ENCODE assay signal across 10 cellular contexts in genomic region chr18:13610517-13610916, GRCh38.
DNase-seq lines count a peak whose midpoint lies in the region; ATAC-seq and TF ChIP-seq lines count a peak whose summit lies in the region.
"Had no signal": no experiment of that assay in that cellular context is flagged by ENCODE, and none has a peak within 500 bp of the region (broad histone marks: within the 10 kb centered on the region; RNA-seq: fewer than 3 reads in every experiment).

No MANE protein-coding gene starts in this region.

- no peak overlapping the region for H3K27ac ChIP-seq in mesendoderm (ENCODE audit: low read depth, low read length)
- H3K27ac ChIP-seq in transverse colon, result peak overlapping the region; percentile 27 to 65 (median 44)
- H3K27ac ChIP-seq in effector memory CD4-positive, alpha-beta T cell (ENCODE audit: insufficient read depth, low read length, poor library complexity, severe bottlenecking), result no peak overlapping the region

- H3K36me3 Mint-ChIP-seq in activated naive CD4-positive, alpha-beta T cell treated with anti-CD3 and anti-CD28 coated beads, Interleukin-2, amount 10 ng/mL, durations not matched to agents 7 days and 5 days, result peaks cover 17% of the 10 kb centered on the region
- H3K36me3 Mint-ChIP-seq in activated naive CD4-positive, alpha-beta T cell treated with anti-CD3 and anti-CD28 coated beads, Interleukin-2, amount 50 U/mL, for 72 hours, result peaks cover 0 to 16% of the 10 kb centered on the region in 2 donors
- peaks cover 14% of the 10 kb centered on the region for H3K36me3 Mint-ChIP-seq in activated CD8-positive, alpha-beta T cell treated with anti-CD3 and anti-CD28 coated beads, Interleukin-2, amount 10 ng/mL, durations not matched to agents 7 days and 5 days (ENCODE audit: low read depth)

- no peak overlapping the region for H4K5ac ChIP-seq in mesendoderm (ENCODE audit: low read length)

- no peak overlapping the region for H2BK120ac ChIP-seq in mesendoderm (ENCODE audit: low read depth, low read length)

- intact Hi-C loops in transverse colon (cut with DNase I; ENCODE audit: low total_unique reads), result no loop called here

- no peaks in the 10 kb centered on the region for H3K27me3 Mint-ChIP-seq in activated naive CD4-positive, alpha-beta T cell treated with anti-CD3 and anti-CD28 coated beads, Interleukin-2, amount 10 ng/mL, durations not matched to agents 7 days and 5 days
- H3K27me3 Mint-ChIP-seq in activated CD8-positive, alpha-beta T cell treated with anti-CD3 and anti-CD28 coated beads, Interleukin-2, amount 10 ng/mL, durations not matched to agents 7 days and 5 days (ENCODE audit: low read depth), result no peaks in the 10 kb centered on the region

- H3K4me2 ChIP-seq in mesendoderm (ENCODE audit: low read length), result no peak overlapping the region

- H3K9ac ChIP-seq in mesendoderm (ENCODE audit: low read length), result no peak overlapping the region

- CTCF ChIA-PET in activated naive CD4-positive, alpha-beta T cell treated with anti-CD3 and anti-CD28 coated beads, Interleukin-2, amount 10 ng/mL, durations not matched to agents 7 days and 5 days (lab: Charles Lee), result interaction anchor here (6.9 kb wide), 1 partner anchor 51 kb away, joined by 64 read pairs; no protein-coding TSS in a partner anchor
- CTCF ChIA-PET in activated CD8-positive, alpha-beta T cell treated with anti-CD3 and anti-CD28 coated beads, Interleukin-2, amount 10 ng/mL, durations not matched to agents 7 days and 5 days (lab: Charles Lee), result interaction anchor here (0.9 to 3.5 kb wide), 3 partner anchors 48 to 394 kb away, joined by 3 to 16 read pairs (median 13); no protein-coding TSS in a partner anchor

- peak overlapping the region; percentile 34 for H3K56ac ChIP-seq in mesendoderm (ENCODE audit: low read length)

- no peak overlapping the region for H3K23ac ChIP-seq in mesendoderm (ENCODE audit: low read length)

- H3K79me2 ChIP-seq in mesendoderm (ENCODE audit: control insufficient read depth, insufficient read depth, low read length), result no peaks in the 10 kb centered on the region

- H3K36me3 ChIP-seq in mesendoderm (ENCODE audit: control insufficient read depth, insufficient read depth, low read length), result no peaks in the 10 kb centered on the region
- H3K36me3 ChIP-seq in transverse colon, result no peaks in the 10 kb centered on the region
- H3K36me3 ChIP-seq in effector memory CD4-positive, alpha-beta T cell (ENCODE audit: control insufficient read depth, insufficient read depth, low read length), result no peaks in the 10 kb centered on the region

- H3K4me3 Mint-ChIP-seq in activated naive CD4-positive, alpha-beta T cell treated with anti-CD3 and anti-CD28 coated beads, Interleukin-2, amount 10 ng/mL, durations not matched to agents 7 days and 5 days, result no peak overlapping the region
- H3K4me3 Mint-ChIP-seq in activated CD8-positive, alpha-beta T cell treated with anti-CD3 and anti-CD28 coated beads, Interleukin-2, amount 10 ng/mL, durations not matched to agents 7 days and 5 days, result no peak overlapping the region

- no peaks in the 10 kb centered on the region for H3K27me3 ChIP-seq in mesendoderm (ENCODE audit: insufficient read depth, low read length, poor library complexity)
- no peaks in the 10 kb centered on the region for H3K27me3 ChIP-seq in transverse colon
- no peaks in the 10 kb centered on the region for H3K27me3 ChIP-seq in effector memory CD4-positive, alpha-beta T cell (replicated peaks; ENCODE audit: control insufficient read depth, insufficient read depth, low read length, poor library complexity, severe bottlenecking)

- no peak overlapping the region for H3K4me3 ChIP-seq in mesendoderm (ENCODE audit: low read length)
- peak overlapping the region in 2 of 4 donors; percentile 9 to 39 for H3K4me3 ChIP-seq in transverse colon
- no peak overlapping the region for H3K4me3 ChIP-seq in effector memory CD4-positive, alpha-beta T cell (ENCODE audit: insufficient read depth, low read depth, low read length, poor library complexity, severe bottlenecking)

- no peaks in the 10 kb centered on the region for H3K9me3 ChIP-seq in transverse colon
- no peaks in the 10 kb centered on the region for H3K9me3 ChIP-seq in effector memory CD4-positive, alpha-beta T cell (ENCODE audit: control insufficient read depth, low read length)

- H3K4me1 ChIP-seq in mesendoderm (ENCODE audit: control insufficient read depth, low read depth, low read length) (peaks cover 10% of the 10 kb centered on the region), transverse colon (peaks cover 5 to 30% (median 12%) of the 10 kb centered on the region in 4 donors)
- peaks cover 42% of the 10 kb centered on the region for H3K4me1 ChIP-seq in effector memory CD4-positive, alpha-beta T cell (ENCODE audit: control insufficient read depth, insufficient read depth, low read length, poor library complexity, severe bottlenecking)

- no peak for DNase-seq in activated naive CD4-positive, alpha-beta T cell treated with anti-CD3 and anti-CD28 coated beads, Interleukin-2, amount 10 ng/mL, durations not matched to agents 7 days and 5 days
- DNase-seq in activated naive CD4-positive, alpha-beta T cell treated with anti-CD3 and anti-CD28 coated beads, Interleukin-2, amount 50 U/mL, for 72 hours (ENCODE audit: low spot score in 2 of 2), result no peak
- no peak for DNase-seq in activated CD8-positive, alpha-beta T cell treated with anti-CD3 and anti-CD28 coated beads, Interleukin-2, amount 10 ng/mL, durations not matched to agents 7 days and 5 days
- DNase-seq in mesendoderm, result no peak
- DNase-seq in transverse colon, result no peak
- DNase-seq in NCI-H1694 treated with DMSO at 0.1 percent for 48 hours (lab: John Stamatoyannopoulos, UW), result no peak
- DNase-seq in effector memory CD4-positive, alpha-beta T cell, result no peak
- DNase-seq: activated naive CD4-positive, alpha-beta T cell; NCI-H1436 treated with DMSO at 0.1 percent for 48 hours had no signal

- peak overlapping the region; percentile 90 for H3K27ac Mint-ChIP-seq in activated naive CD4-positive, alpha-beta T cell treated with anti-CD3 and anti-CD28 coated beads, Interleukin-2, amount 10 ng/mL, durations not matched to agents 7 days and 5 days
- H3K27ac Mint-ChIP-seq in activated naive CD4-positive, alpha-beta T cell treated with anti-CD3 and anti-CD28 coated beads, Interleukin-2, amount 50 U/mL, for 72 hours, result peak overlapping the region in 1 of 2 donors; percentile 80
- peak overlapping the region; percentile 99 for H3K27ac Mint-ChIP-seq in activated CD8-positive, alpha-beta T cell treated with anti-CD3 and anti-CD28 coated beads, Interleukin-2, amount 10 ng/mL, durations not matched to agents 7 days and 5 days

- no CpG with 5 or more reads among the region's 9 CpGs for WGBS in mesendoderm (ENCODE audit: extremely low coverage, insufficient coverage, low lambda C conversion rate)
- WGBS in transverse colon (ENCODE audit: low coverage in 1 of 2), 2 donors, result 70 to 80% methylated on average over 2 to 9 of the region's 9 CpGs

- TF ChIP-seq EP300 in transverse colon (IDR thresholded peaks at IDR 0.05; ENCODE audit: low read depth), result no peak

- ATAC-seq in activated naive CD4-positive, alpha-beta T cell treated with anti-CD3 and anti-CD28 coated beads, Interleukin-2, amount 50 U/mL, for 72 hours, result no peak
- ATAC-seq in activated CD8-positive, alpha-beta T cell treated with anti-CD3 and anti-CD28 coated beads, Interleukin-2, amount 10 ng/mL, durations not matched to agents 7 days and 5 days, result no peak
- no peak for ATAC-seq in HG03521 (IDR thresholded peaks at IDR 0.05; ENCODE audit: unreplicated experiment)

- H3K18ac ChIP-seq in mesendoderm (ENCODE audit: low read length), result no peak overlapping the region

- H2BK5ac ChIP-seq in mesendoderm (ENCODE audit: low read length), result no peak overlapping the region

- H3K4ac ChIP-seq in mesendoderm (ENCODE audit: low read depth, low read length), result no peak overlapping the region

- POLR2A ChIA-PET in activated CD8-positive, alpha-beta T cell treated with anti-CD3 and anti-CD28 coated beads, Interleukin-2, amount 10 ng/mL, durations not matched to agents 7 days and 5 days (lab: Charles Lee), result interaction anchor here (1.0 to 5.1 kb wide), 3 partner anchors 32 to 109 kb away, joined by 3 to 61 read pairs (median 4); no protein-coding TSS in a partner anchor

- in situ Hi-C loops in transverse colon (cut with MboI; ENCODE audit: low pct_ligation_motif_present in 1 of 4, low pct_unique_long_range_greater_than_20kb in 1 of 4, low sequenced_read_pairs in 3 of 4), result no loop called here

- no peak overlapping the region for H2AK5ac ChIP-seq in mesendoderm (ENCODE audit: low read length)

- peaks cover 4% of the 10 kb centered on the region for H3K9me3 Mint-ChIP-seq in activated naive CD4-positive, alpha-beta T cell treated with anti-CD3 and anti-CD28 coated beads, Interleukin-2, amount 10 ng/mL, durations not matched to agents 7 days and 5 days
- H3K9me3 Mint-ChIP-seq in activated naive CD4-positive, alpha-beta T cell treated with anti-CD3 and anti-CD28 coated beads, Interleukin-2, amount 50 U/mL, for 72 hours, result no peaks in the 10 kb centered on the region
- no peaks in the 10 kb centered on the region for H3K9me3 Mint-ChIP-seq in activated CD8-positive, alpha-beta T cell treated with anti-CD3 and anti-CD28 coated beads, Interleukin-2, amount 10 ng/mL, durations not matched to agents 7 days and 5 days (ENCODE audit: insufficient read depth)

- TF ChIP-seq CTCF in transverse colon (IDR thresholded peaks at IDR 0.05), result no peak

- peaks cover 85% of the 10 kb centered on the region for H3K4me1 Mint-ChIP-seq in activated naive CD4-positive, alpha-beta T cell treated with anti-CD3 and anti-CD28 coated beads, Interleukin-2, amount 10 ng/mL, durations not matched to agents 7 days and 5 days
- peaks cover 84% of the 10 kb centered on the region for H3K4me1 Mint-ChIP-seq in activated CD8-positive, alpha-beta T cell treated with anti-CD3 and anti-CD28 coated beads, Interleukin-2, amount 10 ng/mL, durations not matched to agents 7 days and 5 days (ENCODE audit: low read depth)

- no peak for TF ChIP-seq POLR2A in transverse colon (IDR thresholded peaks at IDR 0.05)

- no peaks in the 10 kb centered on the region for H3K79me1 ChIP-seq in mesendoderm (ENCODE audit: low read length)

- H2BK15ac ChIP-seq in mesendoderm (replicated peaks; ENCODE audit: low read depth), result no peak overlapping the region

- no peak overlapping the region for H4K8ac ChIP-seq in mesendoderm (ENCODE audit: low read depth, low read length)

Comparison
In these comparisons a context has a peak if more than half of its experiments do, and no peak if none do; other contexts are left out.
1. H3K27ac ChIP-seq: peak in transverse colon (4 of 4); none in mesendoderm (single experiment) and effector memory CD4-positive, alpha-beta T cell (single experiment).